ENCODE assay signal across 8 cellular contexts in the genomic region with DNA sequence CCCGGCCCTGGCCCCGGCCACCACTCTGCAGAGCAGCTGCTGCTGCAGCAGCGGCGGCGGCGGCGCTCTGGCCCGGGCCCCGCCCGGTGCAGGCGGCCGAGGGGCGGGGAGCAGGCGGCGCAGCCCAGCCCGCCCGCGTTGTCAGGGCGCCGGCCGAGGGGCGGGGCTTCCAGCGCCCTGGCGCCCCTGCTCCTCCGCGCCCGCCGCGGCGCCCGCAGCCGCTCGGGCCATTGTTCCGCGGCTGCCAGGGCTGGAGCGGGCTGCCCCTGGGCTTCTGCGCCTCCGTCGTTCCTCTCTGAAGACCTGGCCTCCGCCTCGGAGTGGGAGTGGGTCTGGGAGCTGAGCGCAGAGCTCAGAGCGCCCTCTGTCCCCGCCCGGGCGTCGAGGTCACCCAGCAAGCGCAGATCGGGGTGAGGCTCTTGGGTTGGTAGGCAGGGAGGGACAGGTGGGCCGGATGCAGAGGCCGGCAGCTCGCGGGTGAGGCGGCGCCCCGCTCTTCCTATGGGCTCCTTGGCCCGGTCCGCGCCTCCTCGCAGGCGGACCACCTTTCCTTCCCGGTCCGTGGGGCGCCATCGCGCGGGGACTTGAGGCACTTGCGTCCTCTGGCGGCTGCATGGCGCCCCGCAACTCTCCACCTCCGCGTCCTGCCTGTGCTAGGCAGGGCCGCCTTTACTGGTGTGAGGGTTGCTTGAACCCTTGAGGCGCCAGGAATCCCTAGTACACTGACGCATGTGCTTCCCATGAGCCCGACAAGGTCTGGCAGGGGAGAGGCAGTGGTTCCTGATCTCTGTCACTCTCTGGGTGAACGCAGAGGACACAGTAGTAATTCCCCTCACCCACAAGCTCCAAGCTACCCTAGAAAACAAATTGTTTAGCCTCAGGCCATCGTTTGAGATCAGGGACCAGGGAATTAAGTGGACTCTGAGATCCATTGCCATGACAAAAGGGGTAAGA. TPM values are rescaled to one million over a fixed set of nuclear protein-coding genes. Genes with fewer than 3 reads are reported as not detected.
DNase-seq lines count a peak whose midpoint lies in the region; ATAC-seq and TF ChIP-seq lines count a peak whose summit lies in the region.

A gene with protein sequence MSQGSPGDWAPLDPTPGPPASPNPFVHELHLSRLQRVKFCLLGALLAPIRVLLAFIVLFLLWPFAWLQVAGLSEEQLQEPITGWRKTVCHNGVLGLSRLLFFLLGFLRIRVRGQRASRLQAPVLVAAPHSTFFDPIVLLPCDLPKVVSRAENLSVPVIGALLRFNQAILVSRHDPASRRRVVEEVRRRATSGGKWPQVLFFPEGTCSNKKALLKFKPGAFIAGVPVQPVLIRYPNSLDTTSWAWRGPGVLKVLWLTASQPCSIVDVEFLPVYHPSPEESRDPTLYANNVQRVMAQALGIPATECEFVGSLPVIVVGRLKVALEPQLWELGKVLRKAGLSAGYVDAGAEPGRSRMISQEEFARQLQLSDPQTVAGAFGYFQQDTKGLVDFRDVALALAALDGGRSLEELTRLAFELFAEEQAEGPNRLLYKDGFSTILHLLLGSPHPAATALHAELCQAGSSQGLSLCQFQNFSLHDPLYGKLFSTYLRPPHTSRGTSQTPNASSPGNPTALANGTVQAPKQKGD (minus strand): TSS at position 69 of the 954 bp plus-strand sequence. CDS start 96 bp downstream, outside the sequence.

- peak within 1 kb of the TSS; percentile 40 for H3K56ac ChIP-seq in IMR-90 (ENCODE audit: extremely low read depth, insufficient read depth, low read length)

- H2AK9ac ChIP-seq in IMR-90 (replicated peaks; ENCODE audit: low read depth, low read length, poor library complexity) = peak within 1 kb of the TSS; percentile 96

- H3K36me3 ChIP-seq in IMR-90 (ENCODE audit: control insufficient read depth, insufficient read depth, low read length) = peaks cover 4% of the 10 kb centered on the region; the same call in 1 of the 2 replicates
- peaks cover 10% of the 10 kb centered on the region for H3K36me3 ChIP-seq in mucosa of stomach (ENCODE audit: control insufficient read depth, insufficient read depth, low read length)

- peaks cover 8% of the 10 kb centered on the region; the same call in 1 of the 2 replicates for H4K20me1 ChIP-seq in IMR-90 (ENCODE audit: insufficient read depth, low read length)

- peak within 1 kb of the TSS; percentile 98 for H2AFZ ChIP-seq in IMR-90 (replicated peaks; ENCODE audit: low read length, poor library complexity)

- BruUV-seq in IMR-90 (replicated peaks; lab: Mats Ljungman, UMichigan) = no TSS peak

- H3K9ac ChIP-seq in IMR-90 (ENCODE audit: low read depth, low read length) (peak within 1 kb of the TSS; percentile 93), mucosa of stomach (ENCODE audit: low read length) (peak within 1 kb of the TSS; percentile 92)

- H3K9me3 ChIP-seq in IMR-90 (ENCODE audit: control insufficient read depth, insufficient read depth, low read length) (no peaks in the 10 kb centered on the region), mucosa of stomach (ENCODE audit: control insufficient read depth, low read length) (no peaks in the 10 kb centered on the region)

- H3K4me3 ChIP-seq in IMR-90 (ENCODE audit: insufficient read depth, low read depth, low read length) (peak within 1 kb of the TSS; percentile 87), epithelial cell of proximal tubule (ENCODE audit: low read depth, low read length) (peak within 1 kb of the TSS; percentile 92), mucosa of stomach (ENCODE audit: low read length) (peak within 1 kb of the TSS; percentile 91)

- peak within 1 kb of the TSS; percentile 15 for H2BK20ac ChIP-seq in IMR-90 (ENCODE audit: low read depth, low read length)

- H3K4ac ChIP-seq in IMR-90 (ENCODE audit: low read depth, low read length) = peak within 1 kb of the TSS; percentile 93

- H2BK15ac ChIP-seq in IMR-90 (ENCODE audit: low read depth, low read length) = 0 out of 3 replicates have a peak within 1 kb of the TSS, but pooled peaks have one; percentile 50

- H3K79me1 ChIP-seq in IMR-90 (ENCODE audit: low read depth in 1 of 2, low read length in 2 of 2) = peaks cover 23 to 39% of the 10 kb centered on the region in 2 experiments

- dilution Hi-C loops in IMR-90 (cut with HindIII; ENCODE audit: low sequenced_read_pairs, unreplicated experiment) = no loop called here

- H4K5ac ChIP-seq in IMR-90 (ENCODE audit: low read depth, low read length) = peak within 1 kb of the TSS; percentile 92

- peak; percentile 80 for TF ChIP-seq RAD21 in IMR-90 (IDR thresholded peaks at IDR 0.05; ENCODE audit: low read length)

- POLR2A ChIA-PET in IMR-90 (lab: Charles Lee; ENCODE audit: unreplicated experiment) = interaction anchor here (0.6 kb wide), 1 partner anchor 157 kb away, joined by 4 read pairs; a partner anchor contains a TSS

- peak within 1 kb of the TSS; percentile 91 for H2BK5ac ChIP-seq in IMR-90 (ENCODE audit: low read depth, low read length, poor library complexity, severe bottlenecking)

- H3K4me1 ChIP-seq in IMR-90 (ENCODE audit: control insufficient read depth, insufficient read depth, low read length) (0 out of 2 replicates have a peak, but pooled peaks cover 3% of the 10 kb centered on the region), mucosa of stomach (ENCODE audit: control insufficient read depth, insufficient read depth, low read length) (peaks cover 43% of the 10 kb centered on the region)

- H3K27me3 ChIP-seq in IMR-90 (ENCODE audit: control insufficient read depth, insufficient read depth, low read length) (no peaks in the 10 kb centered on the region), mucosa of stomach (ENCODE audit: control insufficient read depth, insufficient read depth, low read length) (no peaks in the 10 kb centered on the region)

- peak within 1 kb of the TSS; percentile 74 for H4K91ac ChIP-seq in IMR-90 (ENCODE audit: insufficient read depth, low read depth, low read length)

- DNase-seq in DMS153 treated with DMSO at 0.1 percent for 48 hours (lab: John Stamatoyannopoulos, UW; ENCODE audit: unreplicated experiment) (peak; percentile 45), IMR-90 (peak; percentile 80), OCI-M1 (lab: John Stamatoyannopoulos, UW) (peak; percentile 94), activated T-cell treated with anti-CD3 and anti-CD28 coated beads for 48 hours (ENCODE audit: low read depth) (peak; percentile 86), epithelial cell of proximal tubule (ENCODE audit: low read depth) (peak; percentile 10)
- DNase-seq in stimulated activated CD8-positive, alpha-beta memory T cell treated with anti-CD3 and anti-CD28 coated beads, Interleukin-4, amount 100 ng/mL, for 48 hours = peak; percentile 91

- H2BK120ac ChIP-seq in IMR-90 (ENCODE audit: low read depth, low read length) = peak within 1 kb of the TSS; percentile 82

- TF ChIP-seq POLR2A in IMR-90 (IDR thresholded peaks at IDR 0.05; ENCODE audit: low read depth, low read length) = no peak

- H3K18ac ChIP-seq in IMR-90 (ENCODE audit: low read depth, low read length) = peak within 1 kb of the TSS; percentile 81

- in situ Hi-C loops in IMR-90 (cut with MboI; ENCODE audit: low sequenced_read_pairs) = loop anchor here (10.0 kb wide), 1 partner anchor 263 kb away; a partner anchor contains a TSS

- intact Hi-C loops in IMR-90 (cut with micrococcal nuclease) = loop anchor here (1.0 to 10.0 kb wide), 4 partner anchors 24 to 303 kb away; a partner anchor contains a TSS

- H4K8ac ChIP-seq in IMR-90 (ENCODE audit: low read depth in 2 of 2, low read length in 2 of 2) = peak within 1 kb of the TSS; percentile 57 to 88

- ATAC-seq in GM21528 (IDR thresholded peaks at IDR 0.05; ENCODE audit: low FRiP score, unreplicated experiment) = peak; percentile 83
- peak; percentile 94 for ATAC-seq in IMR-90 (ENCODE audit: low read depth)

- H3K23ac ChIP-seq in IMR-90 (ENCODE audit: low read depth, low read length) = peak within 1 kb of the TSS; percentile 98

- H2AK5ac ChIP-seq in IMR-90 (ENCODE audit: low read depth, low read length) = peak within 1 kb of the TSS; percentile 67

- WGBS in IMR-90 (ENCODE audit: extremely low coverage in 2 of 2, insufficient read length in 1 of 2), 2 experiments = 0% methylated on average over 28 of the region's 79 CpGs; no CpG with 5 or more reads in 1 of the 2 experiments

- H3K27ac ChIP-seq in IMR-90 (ENCODE audit: insufficient read depth, low read length) = peak within 1 kb of the TSS; percentile 85

- H3K4me2 ChIP-seq in IMR-90 (ENCODE audit: low read depth, low read length) = peak within 1 kb of the TSS; percentile 99

- peaks cover 10% of the 10 kb centered on the region for H3K9me1 ChIP-seq in IMR-90 (ENCODE audit: insufficient read depth, low read length)

- H3K14ac ChIP-seq in IMR-90 (replicated peaks; ENCODE audit: low read depth, low read length) = peak within 1 kb of the TSS; percentile 99

- TF ChIP-seq CTCF in IMR-90 (conservative IDR thresholded peaks at IDR 0.05; ENCODE audit: low read depth, low read length) (peak; percentile 87), epithelial cell of proximal tubule (conservative IDR thresholded peaks at IDR 0.05; ENCODE audit: low read depth, low read length) (peak; percentile 79)

- CTCF ChIA-PET in IMR-90 (lab: Yijun Ruan, JAX) = interaction anchor here (0.5 to 1.7 kb wide), 15 partner anchors 9 to 288 kb away, joined by 3 to 5 read pairs (median 3); a partner anchor contains a TSS

TF ChIP-seq in IMR-90, 13 proteins besides CTCF, POLR2A, EP300 and RAD21:
- peak; percentile 69; the same call in 1 of the 2 replicates for TF ChIP-seq MXI1 (IDR thresholded peaks at IDR 0.05; ENCODE audit: borderline replicate concordance, low read depth, low read length)
- TF ChIP-seq SMC3 (IDR thresholded peaks at IDR 0.05; ENCODE audit: low read depth, low read length) = peak; percentile 76
- TF ChIP-seq, protein P1, sequence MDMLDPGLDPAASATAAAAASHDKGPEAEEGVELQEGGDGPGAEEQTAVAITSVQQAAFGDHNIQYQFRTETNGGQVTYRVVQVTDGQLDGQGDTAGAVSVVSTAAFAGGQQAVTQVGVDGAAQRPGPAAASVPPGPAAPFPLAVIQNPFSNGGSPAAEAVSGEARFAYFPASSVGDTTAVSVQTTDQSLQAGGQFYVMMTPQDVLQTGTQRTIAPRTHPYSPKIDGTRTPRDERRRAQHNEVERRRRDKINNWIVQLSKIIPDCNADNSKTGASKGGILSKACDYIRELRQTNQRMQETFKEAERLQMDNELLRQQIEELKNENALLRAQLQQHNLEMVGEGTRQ (IDR thresholded peaks at IDR 0.05; ENCODE audit: low read depth, low read length) = no peak
- peak; percentile 72 for TF ChIP-seq MAZ (IDR thresholded peaks at IDR 0.05; ENCODE audit: borderline replicate concordance, low read depth, low read length)
- TF ChIP-seq RFX5 (IDR thresholded peaks at IDR 0.05; ENCODE audit: low read depth, low read length) = 0 out of 2 replicates have a peak, but pooled peaks have one; percentile 8

RNA-seq across cellular contexts. Expression of the gene that starts here (rescaled TPM):
- 3.8 and 3.9 TPM in 2 replicates for total RNA-seq in IMR-90 (2012; rRNA removed)
- 44.4 and 57.5 TPM in 2 replicates for polyA plus RNA-seq in IMR-90 (2012; rRNA removed)
- 29.3 and 36.8 TPM in 2 replicates for polyA plus RNA-seq in IMR-90 (2012; cell fraction: cytosol; rRNA removed)
- polyA plus RNA-seq in IMR-90 (2012; cell fraction: nucleus; rRNA removed; ENCODE audit: low replicate concordance) = 120 and 164 TPM in 2 replicates
- total RNA-seq in epithelial cell of proximal tubule = 13.2 and 33.2 TPM in 2 replicates

Comparison
In these comparisons a context has a peak if more than half of its experiments do, and no peak if none do; other contexts are left out.
1. Peak in every context shown above with its lines: DNase-seq, ATAC-seq, H3K4me3 ChIP-seq and H3K27ac ChIP-seq.
2. DNase-seq: peak in every context shown above with its lines; median percentile 94 in OCI-M1; 91 in stimulated activated CD8-positive, alpha-beta memory T cell treated with anti-CD3 and anti-CD28 coated beads, Interleukin-4, amount 100 ng/mL, for 48 hours; 86 in activated T-cell treated with anti-CD3 and anti-CD28 coated beads for 48 hours; 80 in IMR-90; 45 in DMS153 treated with DMSO at 0.1 percent for 48 hours; 10 in epithelial cell of proximal tubule.